Comparison of ENCODE assay signal across 27 cellular contexts in genomic region chr3:147008458-147008857, GRCh38.
"Had no signal": no experiment of that assay in that cellular context is flagged by ENCODE, and none has a peak within 500 bp of the region (broad histone marks: within the 10 kb centered on the region; RNA-seq: fewer than 3 reads in every experiment).

No MANE protein-coding gene starts in this region.

- H3K27ac ChIP-seq: adrenal gland, cardiac muscle cell, Peyer's patch, RWPE1 had no signal

- H3K27me3 Mint-ChIP-seq: activated naive CD8-positive, alpha-beta T cell treated with anti-CD3 and anti-CD28 coated beads, Interleukin-2, amount 10 ng/mL, durations not matched to agents 7 days and 5 days had no signal

- H3K36me3 ChIP-seq: adrenal gland, cardiac muscle cell, MG63, Peyer's patch had no signal

- H3K36me3 Mint-ChIP-seq: activated naive CD8-positive, alpha-beta T cell treated with anti-CD3 and anti-CD28 coated beads, Interleukin-2, amount 10 ng/mL, durations not matched to agents 7 days and 5 days; brain; WTC11 had no signal

- H3K4me3 Mint-ChIP-seq: activated CD8-positive, alpha-beta T cell treated with anti-CD3 and anti-CD28 coated beads, Interleukin-2, amount 10 ng/mL, durations not matched to agents 7 days and 5 days; activated naive CD8-positive, alpha-beta T cell treated with anti-CD3 and anti-CD28 coated beads, Interleukin-2, amount 10 ng/mL, durations not matched to agents 7 days and 5 days; brain; T-helper 1 cell treated with Interleukin-12 subunit alpha and Interleukin-12 subunit beta and Interleukin-4 antibody, amounts not matched to agents 30 μg/mL and 1 μg/mL, for 36 hours; WTC11 had no signal

- H3K9me3 ChIP-seq: adrenal gland, MG63, Peyer's patch had no signal

- H3K4me3 ChIP-seq: adrenal gland, cardiac muscle cell, MG63, Peyer's patch had no signal

- DNase-seq: activated CD4-positive, alpha-beta T cell treated with anti-CD3 and anti-CD28 coated beads for 48 hours; activated CD4-positive, alpha-beta T cell treated with anti-CD3 and anti-CD28 coated beads, Interleukin-2, amount 50 U/mL, for 4 hours; activated CD4-positive, CD25-positive, alpha-beta regulatory T cell treated with anti-CD3 and anti-CD28 coated beads, Interleukin-2, amount 50 U/mL, for 72 hours; activated CD8-positive, alpha-beta memory T cell treated with anti-CD3 and anti-CD28 coated beads, Interleukin-2, amount 50 U/mL, for 48 hours; activated CD8-positive, alpha-beta T cell treated with anti-CD3 and anti-CD28 coated beads, Interleukin-2, amount 10 ng/mL, durations not matched to agents 7 days and 5 days; activated naive CD4-positive, alpha-beta T cell treated with anti-CD3 and anti-CD28 coated beads, Interleukin-2, amount 50 U/mL, for 16 hours; activated naive CD8-positive, alpha-beta T cell treated with anti-CD3 and anti-CD28 coated beads, Interleukin-2, amount 10 ng/mL, durations not matched to agents 7 days and 5 days; activated T-cell treated with anti-CD3 and anti-CD28 coated beads, Interleukin-2, amount 50 U/mL, for 1 hour; adrenal gland; aorta; MV-4-11; NCI-H1092 treated with DMSO at 0.1 percent for 48 hours; NCI-H1417 treated with DMSO at 0.1 percent for 48 hours; NCI-H1694; NCI-H2029 treated with DMSO at 0.1 percent for 48 hours; NCI-H345; NCI-H510A treated with DMSO at 0.1 percent for 48 hours; NCI-H69; Peyer's patch; Right ventricle myocardium superior; T-helper 9 cell had no signal

- H3K4me1 Mint-ChIP-seq: activated naive CD8-positive, alpha-beta T cell treated with anti-CD3 and anti-CD28 coated beads, Interleukin-2, amount 10 ng/mL, durations not matched to agents 7 days and 5 days; brain; WTC11 had no signal

- H3K4me1 ChIP-seq: adrenal gland, Peyer's patch had no signal

- H3K27ac Mint-ChIP-seq: activated CD8-positive, alpha-beta T cell treated with anti-CD3 and anti-CD28 coated beads, Interleukin-2, amount 10 ng/mL, durations not matched to agents 7 days and 5 days; activated naive CD8-positive, alpha-beta T cell treated with anti-CD3 and anti-CD28 coated beads, Interleukin-2, amount 10 ng/mL, durations not matched to agents 7 days and 5 days; brain; T-helper 1 cell treated with Interleukin-12 subunit alpha and Interleukin-12 subunit beta and Interleukin-4 antibody, amounts not matched to agents 30 μg/mL and 1 μg/mL, for 36 hours had no signal

- H3K27me3 ChIP-seq: adrenal gland, cardiac muscle cell, MG63, Peyer's patch had no signal

- ATAC-seq: activated CD8-positive, alpha-beta T cell treated with anti-CD3 and anti-CD28 coated beads, Interleukin-2, amount 10 ng/mL, durations not matched to agents 7 days and 5 days; WTC11 had no signal
